ENCODE assay signal across 8 cellular contexts in the genomic region with DNA sequence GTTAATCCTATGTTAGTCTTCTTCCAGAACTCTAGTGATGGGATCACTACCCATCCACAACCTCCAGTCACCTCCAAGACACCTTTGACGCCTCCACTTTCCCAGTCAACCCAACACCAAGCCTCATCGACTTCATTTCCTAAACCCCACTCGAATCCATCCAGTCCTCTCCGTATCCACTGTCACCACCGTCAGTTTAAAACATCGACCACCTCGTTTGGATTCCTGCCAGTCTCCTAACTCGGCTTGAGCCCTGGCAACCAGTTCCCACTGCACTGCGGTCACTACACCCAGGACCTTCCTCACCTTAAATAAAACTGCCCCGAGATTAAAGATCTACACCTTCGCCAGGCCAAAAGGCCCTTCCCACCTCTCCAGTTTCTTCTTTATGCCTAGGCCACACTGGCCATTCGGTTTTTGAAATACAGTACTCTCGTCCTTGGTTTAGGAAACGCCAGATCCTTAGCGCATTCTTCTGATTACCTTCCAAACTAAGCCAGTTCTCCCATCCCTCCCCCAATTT. TPM values are rescaled to one million over a fixed set of nuclear protein-coding genes. Genes with fewer than 3 reads are reported as not detected.
DNase-seq lines count a peak whose midpoint lies in the region; ATAC-seq and TF ChIP-seq lines count a peak whose summit lies in the region.

No MANE protein-coding gene starts in this region.

- ATAC-seq in HCT116 (no peak), gastroesophageal sphincter (no peak), GM21528 (IDR thresholded peaks at IDR 0.05; ENCODE audit: low FRiP score, unreplicated experiment) (no peak), HG02610 (IDR thresholded peaks at IDR 0.05; ENCODE audit: unreplicated experiment) (no peak), HG02970 (IDR thresholded peaks at IDR 0.05; ENCODE audit: low FRiP score, unreplicated experiment) (no peak)

- H4K20me1 ChIP-seq in HCT116 (ENCODE audit: insufficient read depth) (no peaks in the 10 kb centered on the region), SU-DHL-6 (ENCODE audit: low read depth, low read length) (no peaks in the 10 kb centered on the region)

- TF ChIP-seq CTCF in HCT116 (IDR thresholded peaks at IDR 0.05 in 2 of 3, conservative IDR thresholded peaks at IDR 0.05 in 1 of 3; ENCODE audit: borderline replicate concordance in 1 of 3, insufficient read depth in 1 of 3, low read depth in 2 of 3, low read length in 2 of 3) (no peak), SU-DHL-6 (IDR thresholded peaks at IDR 0.05; ENCODE audit: insufficient read depth, low read length, poor library complexity, severe bottlenecking) (no peak), gastroesophageal sphincter (IDR thresholded peaks at IDR 0.05) (no peak)

- H3K4me2 ChIP-seq in HCT116 (ENCODE audit: low read length) (peak overlapping the region; percentile 87), SU-DHL-6 (ENCODE audit: low read depth, low read length, poor library complexity, severe bottlenecking) (peak overlapping the region; percentile 93), skeletal muscle satellite cell (ENCODE audit: low read length) (peak overlapping the region; percentile 91)

- TF ChIP-seq EP300 in gastroesophageal sphincter (IDR thresholded peaks at IDR 0.05), result no peak

- POLR2A ChIA-PET in HCT116 (lab: Charles Lee), result interaction anchor here (2.8 kb wide), 1 partner anchor 23 kb away, joined by 21 read pairs; no protein-coding TSS in a partner anchor

- intact Hi-C loops in HCT116 (cut with micrococcal nuclease), result no loop called here

- RAD21 ChIA-PET in HCT116 (lab: Charles Lee; ENCODE audit: low non-redundant PET in 1 of 2, low total read pairs in 2 of 2, uncharacterized antibody in 2 of 2, unreplicated experiment in 2 of 2), result no interaction called here

- no peaks in the 10 kb centered on the region for H3K27me3 ChIP-seq in HCT116 (ENCODE audit: insufficient read depth, low read length)
- no peaks in the 10 kb centered on the region for H3K27me3 ChIP-seq in SU-DHL-6 (ENCODE audit: low read length)
- no peaks in the 10 kb centered on the region for H3K27me3 ChIP-seq in gastroesophageal sphincter
- H3K27me3 ChIP-seq in skeletal muscle satellite cell (ENCODE audit: control insufficient read depth, insufficient read depth, low read length), result peaks cover 11% of the 10 kb centered on the region

- peaks cover 26% of the 10 kb centered on the region for H3K79me2 ChIP-seq in HCT116 (ENCODE audit: insufficient read depth, low read length)
- peaks cover 30% of the 10 kb centered on the region for H3K79me2 ChIP-seq in SU-DHL-6 (ENCODE audit: insufficient read depth, low read length)

- DNase-seq in HCT116 (ENCODE audit: low read depth, low spot score) (no peak), NCI-H1436 treated with DMSO at 0.1 percent for 48 hours (lab: John Stamatoyannopoulos, UW) (no peak)

- no peaks in the 10 kb centered on the region for H3K9me2 ChIP-seq in HCT116 (ENCODE audit: insufficient read depth)
- no peaks in the 10 kb centered on the region for H3K9me2 ChIP-seq in SU-DHL-6 (replicated peaks; ENCODE audit: insufficient read depth, low read length)

- BruUV-seq in HCT116 (replicated peaks; lab: Mats Ljungman, UMichigan), result TSS peak; percentile 77

- peaks cover 27% of the 10 kb centered on the region for H3F3A ChIP-seq in SU-DHL-6 (ENCODE audit: insufficient read depth)

- CTCF ChIA-PET in HCT116 (lab: Charles Lee), result interaction anchor here (1.1 kb wide), 1 partner anchor 505 kb away, joined by 4 read pairs; no protein-coding TSS in a partner anchor

- H3K4me3 ChIP-seq in HCT116 (replicated peaks in 1 of 2; ENCODE audit: low read depth in 1 of 2, low read length in 2 of 2), result peak overlapping the region; percentile 61 to 68
- peak overlapping the region; percentile 96 for H3K4me3 ChIP-seq in SU-DHL-6 (ENCODE audit: insufficient read depth, low read length, poor library complexity, severe bottlenecking)
- peak overlapping the region; percentile 92 to 94 for H3K4me3 ChIP-seq in gastroesophageal sphincter
- H3K4me3 ChIP-seq in skeletal muscle satellite cell (ENCODE audit: low read length), result peak overlapping the region; percentile 96

- H2AFZ ChIP-seq in HCT116 (ENCODE audit: low read depth, low read length, poor library complexity, severe bottlenecking) (no peak overlapping the region), SU-DHL-6 (ENCODE audit: low read depth, low read length, severe bottlenecking) (peak overlapping the region; percentile 62)

- H3K27ac ChIP-seq in HCT116 (ENCODE audit: low read depth, low read length) (peak overlapping the region; percentile 99), SU-DHL-6 (ENCODE audit: low read depth, low read length) (peak overlapping the region; percentile 96), gastroesophageal sphincter (peak overlapping the region; percentile 97 to 100 (median 99))

- 41 to 46% methylated on average over 15 of the region's 15 CpGs for WGBS in gastroesophageal sphincter (ENCODE audit: low coverage in 1 of 2), 2 donors

- H3K4me1 ChIP-seq in HCT116 (ENCODE audit: control insufficient read depth in 1 of 2, insufficient read depth in 2 of 2, low read length in 2 of 2), result peaks cover 14 to 20% of the 10 kb centered on the region in 2 experiments
- H3K4me1 ChIP-seq in gastroesophageal sphincter, result peaks cover 4 to 40% (median 14%) of the 10 kb centered on the region in 3 donors
- peaks cover 12% of the 10 kb centered on the region for H3K4me1 ChIP-seq in skeletal muscle satellite cell (ENCODE audit: control insufficient read depth, insufficient read depth, low read length)

- no peaks in the 10 kb centered on the region for H3K9me3 ChIP-seq in HCT116 (ENCODE audit: control insufficient read depth in 1 of 2, insufficient read depth in 1 of 2, low read depth in 1 of 2, low read length in 2 of 2)
- H3K9me3 ChIP-seq in SU-DHL-6 (ENCODE audit: insufficient read depth, low read length), result no peaks in the 10 kb centered on the region
- H3K9me3 ChIP-seq in gastroesophageal sphincter, result no peaks in the 10 kb centered on the region
- H3K9me3 ChIP-seq in skeletal muscle satellite cell (replicated peaks; ENCODE audit: low read length), result no peaks in the 10 kb centered on the region

- TF ChIP-seq POLR2A in HCT116 (IDR thresholded peaks at IDR 0.05; ENCODE audit: borderline replicate concordance, extremely low read depth, insufficient read depth, insufficient read length) (no peak), gastroesophageal sphincter (IDR thresholded peaks at IDR 0.05) (no peak)

- H3K36me3 ChIP-seq in HCT116 (ENCODE audit: control insufficient read depth in 1 of 2, insufficient read depth in 2 of 2, low read length in 2 of 2), result peaks cover 0 to 4% of the 10 kb centered on the region in 2 experiments; a peak in 1 of 4 replicates
- no peaks in the 10 kb centered on the region for H3K36me3 ChIP-seq in SU-DHL-6 (ENCODE audit: low read length)
- no peaks in the 10 kb centered on the region for H3K36me3 ChIP-seq in gastroesophageal sphincter
- no peaks in the 10 kb centered on the region for H3K36me3 ChIP-seq in skeletal muscle satellite cell (ENCODE audit: insufficient read depth, low read length)

- TF ChIP-seq RAD21 in HCT116 (IDR thresholded peaks at IDR 0.05; ENCODE audit: low read depth), result no peak

- H3K9ac ChIP-seq in HCT116 (ENCODE audit: low read length), result peak overlapping the region; percentile 76
- H3K9ac ChIP-seq in SU-DHL-6 (ENCODE audit: low read length), result peak overlapping the region; percentile 85
- peak overlapping the region; percentile 95 for H3K9ac ChIP-seq in skeletal muscle satellite cell (ENCODE audit: low read depth, low read length)

TF ChIP-seq in HCT116, 20 proteins besides CTCF, POLR2A, EP300 and RAD21:
- TF ChIP-seq JUND (IDR thresholded peaks at IDR 0.05), result no peak
- TF ChIP-seq, protein P1, sequence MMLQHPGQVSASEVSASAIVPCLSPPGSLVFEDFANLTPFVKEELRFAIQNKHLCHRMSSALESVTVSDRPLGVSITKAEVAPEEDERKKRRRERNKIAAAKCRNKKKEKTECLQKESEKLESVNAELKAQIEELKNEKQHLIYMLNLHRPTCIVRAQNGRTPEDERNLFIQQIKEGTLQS (IDR thresholded peaks at IDR 0.05), result no peak
- no peak for TF ChIP-seq YY1 (IDR thresholded peaks at IDR 0.05; ENCODE audit: extremely low read depth, insufficient replicate concordance, low read depth, low read length)
- TF ChIP-seq ZFX (IDR thresholded peaks at IDR 0.05), result no peak
- TF ChIP-seq, protein P2, sequence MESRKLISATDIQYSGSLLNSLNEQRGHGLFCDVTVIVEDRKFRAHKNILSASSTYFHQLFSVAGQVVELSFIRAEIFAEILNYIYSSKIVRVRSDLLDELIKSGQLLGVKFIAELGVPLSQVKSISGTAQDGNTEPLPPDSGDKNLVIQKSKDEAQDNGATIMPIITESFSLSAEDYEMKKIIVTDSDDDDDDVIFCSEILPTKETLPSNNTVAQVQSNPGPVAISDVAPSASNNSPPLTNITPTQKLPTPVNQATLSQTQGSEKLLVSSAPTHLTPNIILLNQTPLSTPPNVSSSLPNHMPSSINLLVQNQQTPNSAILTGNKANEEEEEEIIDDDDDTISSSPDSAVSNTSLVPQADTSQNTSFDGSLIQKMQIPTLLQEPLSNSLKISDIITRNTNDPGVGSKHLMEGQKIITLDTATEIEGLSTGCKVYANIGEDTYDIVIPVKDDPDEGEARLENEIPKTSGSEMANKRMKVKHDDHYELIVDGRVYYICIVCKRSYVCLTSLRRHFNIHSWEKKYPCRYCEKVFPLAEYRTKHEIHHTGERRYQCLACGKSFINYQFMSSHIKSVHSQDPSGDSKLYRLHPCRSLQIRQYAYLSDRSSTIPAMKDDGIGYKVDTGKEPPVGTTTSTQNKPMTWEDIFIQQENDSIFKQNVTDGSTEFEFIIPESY (IDR thresholded peaks at IDR 0.05; ENCODE audit: extremely low read depth, insufficient replicate concordance, low read length), result no peak
- TF ChIP-seq POLR2AphosphoS5 (IDR thresholded peaks at IDR 0.05; ENCODE audit: low read depth, low read length), result no peak
TF ChIP-seq in HCT116: peak in this region for 0.

RNA-seq across cellular contexts. Expression of a gene that starts 1.2 kb away (rescaled TPM):
- total RNA-seq in HCT116 (2021; ENCODE audit: unreplicated experiment), result 27.8 TPM
- 21.0 and 31.5 TPM in 2 replicates for polyA plus RNA-seq in HCT116 (2012)
- 10 to 100 TPM; 40.1 to 72.0 (median 56.3) TPM for total RNA-seq in gastroesophageal sphincter
- 56.0 and 56.8 TPM in 2 replicates for total RNA-seq in skeletal muscle satellite cell (2012; rRNA removed)

RNA-seq across cellular contexts. Expression of a gene that starts 24.7 kb away (rescaled TPM):
- total RNA-seq in HCT116 (2021; ENCODE audit: unreplicated experiment), result 102 TPM
- polyA plus RNA-seq in HCT116 (2012), result 85.8 and 94.9 TPM in 2 replicates
- total RNA-seq in gastroesophageal sphincter, result 100 to 1,000 TPM in 2 of 4 donors, 10 to 100 TPM in 2; 90.5 to 151 (median 120) TPM
- total RNA-seq in skeletal muscle satellite cell (2012; rRNA removed), result 162 and 195 TPM in 2 replicates
